ENCODE assay signal across 16 cellular contexts in genomic region chr11:86726118-86726748, GRCh38. TPM values are rescaled to one million over a fixed set of nuclear protein-coding genes. Genes with fewer than 3 reads are reported as not detected.
DNase-seq lines count a peak whose midpoint lies in the region; FAIRE-seq and TF ChIP-seq lines count a peak whose summit lies in the region.
"Had no signal": no experiment of that assay in that cellular context is flagged by ENCODE, and none has a peak within 500 bp of the region (broad histone marks: within the 10 kb centered on the region; RNA-seq: fewer than 3 reads in every experiment).

No MANE protein-coding gene starts in this region.

- H3K9me3 Mint-ChIP-seq in MCF 10A (ENCODE audit: unreplicated experiment): peaks cover 11% of the 10 kb centered on the region

- H3K4me3 ChIP-seq in breast epithelium: no peak overlapping the region
- no peak overlapping the region for H3K4me3 ChIP-seq in epithelial cell of esophagus (ENCODE audit: low read length)
- H3K4me3 ChIP-seq in BE2C (ENCODE audit: low read depth, low read length): no peak overlapping the region
- H3K4me3 ChIP-seq: stomach had no signal

- no peaks in the 10 kb centered on the region for H3K27me3 Mint-ChIP-seq in MCF 10A (ENCODE audit: insufficient read depth, unreplicated experiment)
- H3K27me3 Mint-ChIP-seq: activated CD8-positive, alpha-beta T cell treated with anti-CD3 and anti-CD28 coated beads for 36 hours had no signal

- H3K27ac Mint-ChIP-seq in MCF 10A (ENCODE audit: low read depth, unreplicated experiment): no peak overlapping the region
- H3K27ac Mint-ChIP-seq: activated CD8-positive, alpha-beta T cell treated with anti-CD3 and anti-CD28 coated beads for 36 hours; CD4-positive, CD25-positive, alpha-beta regulatory T cell; nephron; progenitor cell of endocrine pancreas had no signal

- DNase-seq in MCF 10A (ENCODE audit: unreplicated experiment) (peak; percentile 34), breast epithelium (ENCODE audit: low spot score in 2 of 2) (no peak), RCC 7860 (ENCODE audit: low spot score) (peak; percentile 98), epithelial cell of esophagus (ENCODE audit: low read depth) (peak; percentile 89), urothelium cell line (ENCODE audit: low spot score) (peak; percentile 72), medulla oblongata (ENCODE audit: extremely low spot score) (no peak), erythroblast (lab: John Stamatoyannopoulos, UW) (no peak), BE2C (no peak)
- DNase-seq: activated CD8-positive, alpha-beta T cell treated with anti-CD3 and anti-CD28 coated beads for 36 hours; CD4-positive, CD25-positive, alpha-beta regulatory T cell; foreskin melanocyte; Kasumi-1; NCI-H146; stomach had no signal

- no TSS peak for BruUV-seq in MCF 10A (replicated peaks; lab: Mats Ljungman, UMichigan)

- POLR2A ChIA-PET in MCF 10A (lab: Yijun Ruan, JAX): interaction anchor here (1.3 to 2.8 kb wide), 2 partner anchors 8 to 15 kb away, joined by 5 to 15 read pairs; no protein-coding TSS in a partner anchor

- intact Hi-C loops in MCF 10A (cut with micrococcal nuclease) (no loop called here), breast epithelium (cut with DNase I; ENCODE audit: low total_unique reads) (no loop called here)

- H3K27ac ChIP-seq in breast epithelium: no peak overlapping the region
- H3K27ac ChIP-seq: stomach had no signal

- no peak overlapping the region for H3K4me3 Mint-ChIP-seq in MCF 10A (ENCODE audit: unreplicated experiment)
- H3K4me3 Mint-ChIP-seq: activated CD8-positive, alpha-beta T cell treated with anti-CD3 and anti-CD28 coated beads for 36 hours; CD4-positive, CD25-positive, alpha-beta regulatory T cell; nephron had no signal

- FAIRE-seq in RCC 7860 (lab: Jason Lieb, UNC) (peak; percentile 95), urothelium cell line (lab: Jason Lieb, UNC) (peak; percentile 77)

- H3K36me3 Mint-ChIP-seq in MCF 10A (ENCODE audit: insufficient read depth, unreplicated experiment): no peaks in the 10 kb centered on the region
- H3K36me3 Mint-ChIP-seq: CD4-positive, CD25-positive, alpha-beta regulatory T cell had no signal

- H3K4me1 ChIP-seq in breast epithelium: no peaks in the 10 kb centered on the region
- no peaks in the 10 kb centered on the region for H3K4me1 ChIP-seq in BE2C
- H3K4me1 ChIP-seq: stomach had no signal

- peaks cover 15% of the 10 kb centered on the region for H3K4me1 Mint-ChIP-seq in MCF 10A (ENCODE audit: insufficient read depth, unreplicated experiment)
- H3K4me1 Mint-ChIP-seq: CD4-positive, CD25-positive, alpha-beta regulatory T cell; nephron had no signal

- TF ChIP-seq CTCF in MCF 10A (IDR thresholded peaks at IDR 0.05; ENCODE audit: unreplicated experiment) (no peak), breast epithelium (IDR thresholded peaks at IDR 0.05) (no peak), epithelial cell of esophagus (IDR thresholded peaks at IDR 0.05; ENCODE audit: insufficient read depth, low read depth, low read length, missing control alignments) (no peak), BE2C (IDR thresholded peaks at IDR 0.05; ENCODE audit: low read depth, low read length) (no peak)

- TF ChIP-seq POLR2A in breast epithelium (IDR thresholded peaks at IDR 0.05) (no peak), erythroblast (IDR thresholded peaks at IDR 0.05; ENCODE audit: low read length) (no peak)

- H3K9me3 ChIP-seq in breast epithelium (peaks cover 0 to 19% of the 10 kb centered on the region in 2 donors), BE2C (no peaks in the 10 kb centered on the region)

- CTCF ChIA-PET in MCF 10A (lab: Yijun Ruan, JAX): no interaction called here

- no peaks in the 10 kb centered on the region for H3K36me3 ChIP-seq in breast epithelium
- H3K36me3 ChIP-seq in BE2C: no peaks in the 10 kb centered on the region
- H3K36me3 ChIP-seq: stomach had no signal

- no peaks in the 10 kb centered on the region for H3K27me3 ChIP-seq in breast epithelium
- H3K27me3 ChIP-seq in BE2C: no peaks in the 10 kb centered on the region
- H3K27me3 ChIP-seq: stomach had no signal

RNA-seq across cellular contexts. Expression of gene ME3, which starts 53.8 kb away (rescaled TPM):
- total RNA-seq in MCF 10A (2022): 0.49 TPM in 1 of 2 replicates, not detected in the other
- total RNA-seq in breast epithelium: 10 to 100 TPM; 53.0 to 68.5 (median 56.3) TPM
- 1.4 TPM for polyA plus RNA-seq in BE2C (2012; ENCODE audit: insufficient read depth, insufficient read length, low read depth)

Comparison
In these comparisons a context has a peak if more than half of its experiments do, and no peak if none do; other contexts are left out.
1. DNase-seq: peak in MCF 10A (single experiment), RCC 7860 (single experiment), epithelial cell of esophagus (single experiment) and urothelium cell line (single experiment); none in breast epithelium (0 of 2), medulla oblongata (single experiment), erythroblast (0 of 2) and BE2C (single experiment).
2. RNA of gene ME3, which starts 53.8 kb away (total RNA-seq): 53.0 to 68.5 TPM in breast epithelium; 0.49 TPM in MCF 10A; every median in the first group is over 10 times any median in the second.